In genomic region chr14:101721111-101721510, GRCh38 we compare ENCODE assay signal across 12 cellular contexts. TPM values are rescaled to one million over a fixed set of nuclear protein-coding genes. Genes with fewer than 3 reads are reported as not detected.
DNase-seq lines count a peak whose midpoint lies in the region; ATAC-seq and TF ChIP-seq lines count a peak whose summit lies in the region.
"Had no signal": no experiment of that assay in that cellular context is flagged by ENCODE, and none has a peak within 500 bp of the region (broad histone marks: within the 10 kb centered on the region; RNA-seq: fewer than 3 reads in every experiment).

No MANE protein-coding gene starts in this region.

- no peaks in the 10 kb centered on the region for H3K9me3 Mint-ChIP-seq in activated naive CD4-positive, alpha-beta T cell treated with anti-CD3 and anti-CD28 coated beads, Interleukin-2, amount 50 U/mL, for 24 hours
- H3K9me3 Mint-ChIP-seq: dendritic cell treated with granulocyte-macrophage colony-stimulating factor and Interleukin-4, amounts not matched to agents 40 ng/mL and 50 ng/mL, for 4 days had no signal

- no peak overlapping the region for H3K4me3 ChIP-seq in lower lobe of right lung

- H3K27me3 Mint-ChIP-seq in activated naive CD4-positive, alpha-beta T cell treated with anti-CD3 and anti-CD28 coated beads, Interleukin-2, amount 50 U/mL, for 24 hours, result no peaks in the 10 kb centered on the region
- no peaks in the 10 kb centered on the region for H3K27me3 Mint-ChIP-seq in T-helper 17 cell

- no peak for DNase-seq in activated naive CD4-positive, alpha-beta T cell treated with Interleukin-2 at 50 U/mL for 16 hours
- DNase-seq in T-helper 17 cell, result no peak
- no peak for DNase-seq in lower lobe of right lung
- peak; percentile 19 for DNase-seq in ureter (ENCODE audit: low spot score)
- no peak for DNase-seq in HuH-7 (ENCODE audit: low spot score)
- DNase-seq in T1000 (lab: John Stamatoyannopoulos, UW), result no peak
- no peak for DNase-seq in SK-N-DZ (ENCODE audit: low spot score)
- DNase-seq: left cardiac atrium, NCI-H2107, NCI-H748 treated with DMSO at 0.1 percent for 48 hours had no signal

- H3K27me3 ChIP-seq in lower lobe of right lung (ENCODE audit: low read depth), result no peaks in the 10 kb centered on the region

- no peak for TF ChIP-seq CTCF in lower lobe of right lung (IDR thresholded peaks at IDR 0.05)

- ATAC-seq in T-helper 17 cell (no peak), lower lobe of right lung (no peak)

- H3K4me1 Mint-ChIP-seq in activated naive CD4-positive, alpha-beta T cell treated with anti-CD3 and anti-CD28 coated beads, Interleukin-2, amount 50 U/mL, for 24 hours, result peaks cover 72% of the 10 kb centered on the region
- H3K4me1 Mint-ChIP-seq in T-helper 17 cell, result peaks cover 39% of the 10 kb centered on the region

- no peaks in the 10 kb centered on the region for H3K36me3 Mint-ChIP-seq in activated naive CD4-positive, alpha-beta T cell treated with anti-CD3 and anti-CD28 coated beads, Interleukin-2, amount 50 U/mL, for 24 hours
- no peaks in the 10 kb centered on the region for H3K36me3 Mint-ChIP-seq in T-helper 17 cell (ENCODE audit: low read depth)

- peak overlapping the region; percentile 7 for H3K4me3 Mint-ChIP-seq in activated naive CD4-positive, alpha-beta T cell treated with anti-CD3 and anti-CD28 coated beads, Interleukin-2, amount 50 U/mL, for 24 hours
- H3K4me3 Mint-ChIP-seq in T-helper 17 cell, result no peak overlapping the region
- H3K4me3 Mint-ChIP-seq: dendritic cell treated with granulocyte-macrophage colony-stimulating factor and Interleukin-4, amounts not matched to agents 40 ng/mL and 50 ng/mL, for 4 days had no signal

- H3K9me3 ChIP-seq in T-helper 17 cell (ENCODE audit: control insufficient read depth, low read length, poor library complexity, severe bottlenecking), result no peaks in the 10 kb centered on the region
- no peaks in the 10 kb centered on the region for H3K9me3 ChIP-seq in lower lobe of right lung

- intact Hi-C loops in lower lobe of right lung (cut with DNase I), result no loop called here

- peaks cover 18% of the 10 kb centered on the region for H3K4me1 ChIP-seq in lower lobe of right lung

- H3K27ac ChIP-seq in lower lobe of right lung, result peak overlapping the region; percentile 58

- no peak overlapping the region for H3K27ac Mint-ChIP-seq in activated naive CD4-positive, alpha-beta T cell treated with anti-CD3 and anti-CD28 coated beads, Interleukin-2, amount 50 U/mL, for 24 hours
- H3K27ac Mint-ChIP-seq in T-helper 17 cell, result peak overlapping the region; percentile 100
- H3K27ac Mint-ChIP-seq: dendritic cell treated with granulocyte-macrophage colony-stimulating factor and Interleukin-4, amounts not matched to agents 40 ng/mL and 50 ng/mL, for 4 days had no signal

- no peaks in the 10 kb centered on the region for H3K36me3 ChIP-seq in lower lobe of right lung

RNA-seq across cellular contexts. Expression of gene PPP2R5C, which starts 40.4 kb away (rescaled TPM):
- total RNA-seq in T-helper 17 cell (100 to 1,000 TPM; 516 to 530 TPM), lower lobe of right lung (160 TPM), ureter (155 TPM)
- polyA plus RNA-seq in SK-N-DZ (2014; cell fraction: cytosol; rRNA removed), result 33.0 and 34.3 TPM in 2 replicates
- 31.6 and 43.3 TPM in 2 replicates for polyA plus RNA-seq in SK-N-DZ (2014; cell fraction: nucleus; rRNA removed)
